1 cellular context compared by ENCODE assay signal in the genomic region with DNA sequence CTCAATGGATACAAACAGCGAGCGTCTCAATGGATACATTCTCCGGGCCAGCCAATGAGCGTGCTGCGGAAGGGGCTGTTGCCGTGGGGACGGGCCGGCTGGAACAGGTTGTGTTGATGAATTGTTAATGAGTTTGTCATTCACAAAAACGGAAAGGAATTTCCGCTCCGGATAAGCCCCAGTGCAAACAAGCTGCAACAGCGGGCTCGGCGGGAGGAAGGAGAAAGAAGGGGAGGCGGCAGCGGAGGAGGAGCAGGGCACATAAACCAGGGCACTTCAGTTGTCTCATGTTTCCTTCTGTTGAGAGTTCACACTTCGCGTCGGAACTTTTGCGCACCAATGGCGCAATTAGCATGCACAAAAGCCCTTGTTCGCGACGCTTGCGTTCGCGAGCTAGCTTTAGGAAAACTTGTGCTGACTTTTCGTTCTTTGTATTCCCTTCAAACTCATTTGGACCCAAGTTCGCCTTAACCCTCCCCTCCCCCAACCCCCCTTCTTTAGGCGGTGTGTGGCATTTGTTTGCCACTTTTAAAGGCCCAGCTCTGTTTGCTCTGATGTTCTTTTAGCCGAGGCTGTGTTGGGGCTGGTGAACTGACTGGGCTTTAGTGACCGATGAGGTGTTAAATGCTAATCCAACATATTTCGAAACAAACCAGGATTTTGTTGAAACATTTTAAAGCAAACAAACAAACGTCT.
TF ChIP-seq lines count a peak whose summit lies in the region.

A gene with protein sequence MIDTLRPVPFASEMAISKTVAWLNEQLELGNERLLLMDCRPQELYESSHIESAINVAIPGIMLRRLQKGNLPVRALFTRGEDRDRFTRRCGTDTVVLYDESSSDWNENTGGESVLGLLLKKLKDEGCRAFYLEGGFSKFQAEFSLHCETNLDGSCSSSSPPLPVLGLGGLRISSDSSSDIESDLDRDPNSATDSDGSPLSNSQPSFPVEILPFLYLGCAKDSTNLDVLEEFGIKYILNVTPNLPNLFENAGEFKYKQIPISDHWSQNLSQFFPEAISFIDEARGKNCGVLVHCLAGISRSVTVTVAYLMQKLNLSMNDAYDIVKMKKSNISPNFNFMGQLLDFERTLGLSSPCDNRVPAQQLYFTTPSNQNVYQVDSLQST (minus strand): TSS at position 10 of the 696 bp plus-strand sequence. CDS start 462 bp downstream, outside the sequence.

TF ChIP-seq in HEK293, 187 proteins besides CTCF, POLR2A, EP300 and RAD21 (continued from another document and continues in another):
- TF ChIP-seq OVOL3 (tag by site-specific recombination; IDR thresholded peaks at IDR 0.05) (peak; percentile 60; the same call in 1 of the 2 replicates), ZNF140 (tag by site-specific recombination; IDR thresholded peaks at IDR 0.05) (no peak), ZNF121 (tag by site-specific recombination; IDR thresholded peaks at IDR 0.05) (peak; percentile 67; the same call in 1 of the 2 replicates), ZNF610 (tag by site-specific recombination; IDR thresholded peaks at IDR 0.05; ENCODE audit: borderline replicate concordance) (peak; percentile 91), KLF9 (tag by site-specific recombination; IDR thresholded peaks at IDR 0.05; ENCODE audit: low read depth) (peak; percentile 68; the same call in 1 of the 2 replicates), ZNF48 (tag by site-specific recombination; IDR thresholded peaks at IDR 0.05) (no peak), ZNF433 (tag by site-specific recombination; IDR thresholded peaks at IDR 0.05; ENCODE audit: low read depth) (no peak), ZNF571 (tag by site-specific recombination; IDR thresholded peaks at IDR 0.05) (no peak), ZFHX2 (tag by site-specific recombination; conservative IDR thresholded peaks at IDR 0.05) (peak; percentile 87), ZNF596 (tag by site-specific recombination; IDR thresholded peaks at IDR 0.05) (peak; percentile 45; the same call in 1 of the 2 replicates), ZNF416 (tag by site-specific recombination; IDR thresholded peaks at IDR 0.05) (no peak), GFI1B (tag by site-specific recombination; IDR thresholded peaks at IDR 0.05) (peak; percentile 88), ZNF747 (tag by site-specific recombination; IDR thresholded peaks at IDR 0.05) (no peak), YY1 (tag by site-specific recombination; IDR thresholded peaks at IDR 0.05) (peak; percentile 30; the same call in 1 of the 2 replicates), ZFP3 (tag by site-specific recombination; IDR thresholded peaks at IDR 0.05; ENCODE audit: low read depth) (no peak), ZNF114 (tag by site-specific recombination; IDR thresholded peaks at IDR 0.05) (no peak), EGR2 (tag by site-specific recombination; IDR thresholded peaks at IDR 0.05; ENCODE audit: low read depth) (peak; percentile 86), ZNF548 (tag by site-specific recombination; IDR thresholded peaks at IDR 0.05) (no peak), SP3 (tag by site-specific recombination; IDR thresholded peaks at IDR 0.05) (peak; percentile 74), KLF8 (tag by site-specific recombination; IDR thresholded peaks at IDR 0.05) (peak; percentile 96), ZNF585B (tag by site-specific recombination; IDR thresholded peaks at IDR 0.05) (no peak), ZNF558 (tag by site-specific recombination; IDR thresholded peaks at IDR 0.05) (peak; percentile 58), ZNF239 (tag by site-specific recombination; IDR thresholded peaks at IDR 0.05) (no peak)
- TF ChIP-seq, protein P1, sequence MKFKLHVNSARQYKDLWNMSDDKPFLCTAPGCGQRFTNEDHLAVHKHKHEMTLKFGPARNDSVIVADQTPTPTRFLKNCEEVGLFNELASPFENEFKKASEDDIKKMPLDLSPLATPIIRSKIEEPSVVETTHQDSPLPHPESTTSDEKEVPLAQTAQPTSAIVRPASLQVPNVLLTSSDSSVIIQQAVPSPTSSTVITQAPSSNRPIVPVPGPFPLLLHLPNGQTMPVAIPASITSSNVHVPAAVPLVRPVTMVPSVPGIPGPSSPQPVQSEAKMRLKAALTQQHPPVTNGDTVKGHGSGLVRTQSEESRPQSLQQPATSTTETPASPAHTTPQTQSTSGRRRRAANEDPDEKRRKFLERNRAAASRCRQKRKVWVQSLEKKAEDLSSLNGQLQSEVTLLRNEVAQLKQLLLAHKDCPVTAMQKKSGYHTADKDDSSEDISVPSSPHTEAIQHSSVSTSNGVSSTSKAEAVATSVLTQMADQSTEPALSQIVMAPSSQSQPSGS (tag by site-specific recombination; IDR thresholded peaks at IDR 0.05; ENCODE audit: low read depth) = peak; percentile 7; the same call in 1 of the 2 replicates
- TF ChIP-seq, protein P2, sequence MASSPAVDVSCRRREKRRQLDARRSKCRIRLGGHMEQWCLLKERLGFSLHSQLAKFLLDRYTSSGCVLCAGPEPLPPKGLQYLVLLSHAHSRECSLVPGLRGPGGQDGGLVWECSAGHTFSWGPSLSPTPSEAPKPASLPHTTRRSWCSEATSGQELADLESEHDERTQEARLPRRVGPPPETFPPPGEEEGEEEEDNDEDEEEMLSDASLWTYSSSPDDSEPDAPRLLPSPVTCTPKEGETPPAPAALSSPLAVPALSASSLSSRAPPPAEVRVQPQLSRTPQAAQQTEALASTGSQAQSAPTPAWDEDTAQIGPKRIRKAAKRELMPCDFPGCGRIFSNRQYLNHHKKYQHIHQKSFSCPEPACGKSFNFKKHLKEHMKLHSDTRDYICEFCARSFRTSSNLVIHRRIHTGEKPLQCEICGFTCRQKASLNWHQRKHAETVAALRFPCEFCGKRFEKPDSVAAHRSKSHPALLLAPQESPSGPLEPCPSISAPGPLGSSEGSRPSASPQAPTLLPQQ (tag by site-specific recombination; IDR thresholded peaks at IDR 0.05) = peak; percentile 86
- TF ChIP-seq, protein P3, sequence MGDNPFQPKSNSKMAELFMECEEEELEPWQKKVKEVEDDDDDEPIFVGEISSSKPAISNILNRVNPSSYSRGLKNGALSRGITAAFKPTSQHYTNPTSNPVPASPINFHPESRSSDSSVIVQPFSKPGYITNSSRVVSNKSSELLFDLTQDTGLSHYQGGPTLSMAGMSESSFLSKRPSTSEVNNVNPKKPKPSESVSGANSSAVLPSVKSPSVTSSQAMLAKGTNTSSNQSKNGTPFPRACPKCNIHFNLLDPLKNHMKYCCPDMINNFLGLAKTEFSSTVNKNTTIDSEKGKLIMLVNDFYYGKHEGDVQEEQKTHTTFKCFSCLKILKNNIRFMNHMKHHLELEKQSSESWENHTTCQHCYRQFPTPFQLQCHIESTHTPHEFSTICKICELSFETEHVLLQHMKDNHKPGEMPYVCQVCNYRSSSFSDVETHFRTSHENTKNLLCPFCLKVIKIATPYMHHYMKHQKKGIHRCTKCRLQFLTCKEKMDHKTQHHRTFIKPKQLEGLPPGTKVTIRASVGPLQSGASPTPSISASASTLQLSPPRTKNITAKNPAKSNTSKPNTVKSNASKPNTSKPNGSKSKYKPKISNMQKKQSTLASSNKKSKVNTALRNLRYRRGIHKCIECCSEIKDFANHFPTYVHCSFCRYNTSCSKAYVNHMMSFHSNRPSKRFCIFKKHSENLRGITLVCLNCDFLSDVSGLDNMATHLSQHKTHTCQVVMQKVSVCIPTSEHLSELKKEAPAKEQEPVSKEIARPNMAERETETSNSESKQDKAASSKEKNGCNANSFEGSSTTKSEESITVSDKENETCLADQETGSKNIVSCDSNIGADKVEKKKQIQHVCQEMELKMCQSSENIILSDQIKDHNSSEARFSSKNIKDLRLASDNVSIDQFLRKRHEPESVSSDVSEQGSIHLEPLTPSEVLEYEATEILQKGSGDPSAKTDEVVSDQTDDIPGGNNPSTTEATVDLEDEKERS (tag by site-specific recombination; IDR thresholded peaks at IDR 0.05) = no peak; the same call in 1 of the 2 replicates
- TF ChIP-seq, protein P4, sequence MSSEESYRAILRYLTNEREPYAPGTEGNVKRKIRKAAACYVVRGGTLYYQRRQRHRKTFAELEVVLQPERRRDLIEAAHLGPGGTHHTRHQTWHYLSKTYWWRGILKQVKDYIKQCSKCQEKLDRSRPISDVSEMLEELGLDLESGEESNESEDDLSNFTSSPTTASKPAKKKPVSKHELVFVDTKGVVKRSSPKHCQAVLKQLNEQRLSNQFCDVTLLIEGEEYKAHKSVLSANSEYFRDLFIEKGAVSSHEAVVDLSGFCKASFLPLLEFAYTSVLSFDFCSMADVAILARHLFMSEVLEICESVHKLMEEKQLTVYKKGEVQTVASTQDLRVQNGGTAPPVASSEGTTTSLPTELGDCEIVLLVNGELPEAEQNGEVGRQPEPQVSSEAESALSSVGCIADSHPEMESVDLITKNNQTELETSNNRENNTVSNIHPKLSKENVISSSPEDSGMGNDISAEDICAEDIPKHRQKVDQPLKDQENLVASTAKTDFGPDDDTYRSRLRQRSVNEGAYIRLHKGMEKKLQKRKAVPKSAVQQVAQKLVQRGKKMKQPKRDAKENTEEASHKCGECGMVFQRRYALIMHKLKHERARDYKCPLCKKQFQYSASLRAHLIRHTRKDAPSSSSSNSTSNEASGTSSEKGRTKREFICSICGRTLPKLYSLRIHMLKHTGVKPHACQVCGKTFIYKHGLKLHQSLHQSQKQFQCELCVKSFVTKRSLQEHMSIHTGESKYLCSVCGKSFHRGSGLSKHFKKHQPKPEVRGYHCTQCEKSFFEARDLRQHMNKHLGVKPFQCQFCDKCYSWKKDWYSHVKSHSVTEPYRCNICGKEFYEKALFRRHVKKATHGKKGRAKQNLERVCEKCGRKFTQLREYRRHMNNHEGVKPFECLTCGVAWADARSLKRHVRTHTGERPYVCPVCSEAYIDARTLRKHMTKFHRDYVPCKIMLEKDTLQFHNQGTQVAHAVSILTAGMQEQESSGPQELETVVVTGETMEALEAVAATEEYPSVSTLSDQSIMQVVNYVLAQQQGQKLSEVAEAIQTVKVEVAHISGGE (tag by site-specific recombination; conservative IDR thresholded peaks at IDR 0.05; ENCODE audit: low read depth) = peak; percentile 90
- TF ChIP-seq, protein P5, sequence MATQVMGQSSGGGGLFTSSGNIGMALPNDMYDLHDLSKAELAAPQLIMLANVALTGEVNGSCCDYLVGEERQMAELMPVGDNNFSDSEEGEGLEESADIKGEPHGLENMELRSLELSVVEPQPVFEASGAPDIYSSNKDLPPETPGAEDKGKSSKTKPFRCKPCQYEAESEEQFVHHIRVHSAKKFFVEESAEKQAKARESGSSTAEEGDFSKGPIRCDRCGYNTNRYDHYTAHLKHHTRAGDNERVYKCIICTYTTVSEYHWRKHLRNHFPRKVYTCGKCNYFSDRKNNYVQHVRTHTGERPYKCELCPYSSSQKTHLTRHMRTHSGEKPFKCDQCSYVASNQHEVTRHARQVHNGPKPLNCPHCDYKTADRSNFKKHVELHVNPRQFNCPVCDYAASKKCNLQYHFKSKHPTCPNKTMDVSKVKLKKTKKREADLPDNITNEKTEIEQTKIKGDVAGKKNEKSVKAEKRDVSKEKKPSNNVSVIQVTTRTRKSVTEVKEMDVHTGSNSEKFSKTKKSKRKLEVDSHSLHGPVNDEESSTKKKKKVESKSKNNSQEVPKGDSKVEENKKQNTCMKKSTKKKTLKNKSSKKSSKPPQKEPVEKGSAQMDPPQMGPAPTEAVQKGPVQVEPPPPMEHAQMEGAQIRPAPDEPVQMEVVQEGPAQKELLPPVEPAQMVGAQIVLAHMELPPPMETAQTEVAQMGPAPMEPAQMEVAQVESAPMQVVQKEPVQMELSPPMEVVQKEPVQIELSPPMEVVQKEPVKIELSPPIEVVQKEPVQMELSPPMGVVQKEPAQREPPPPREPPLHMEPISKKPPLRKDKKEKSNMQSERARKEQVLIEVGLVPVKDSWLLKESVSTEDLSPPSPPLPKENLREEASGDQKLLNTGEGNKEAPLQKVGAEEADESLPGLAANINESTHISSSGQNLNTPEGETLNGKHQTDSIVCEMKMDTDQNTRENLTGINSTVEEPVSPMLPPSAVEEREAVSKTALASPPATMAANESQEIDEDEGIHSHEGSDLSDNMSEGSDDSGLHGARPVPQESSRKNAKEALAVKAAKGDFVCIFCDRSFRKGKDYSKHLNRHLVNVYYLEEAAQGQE (tag by site-specific recombination; IDR thresholded peaks at IDR 0.05) = peak; percentile 45; the same call in 1 of the 2 replicates
- TF ChIP-seq, protein P6, sequence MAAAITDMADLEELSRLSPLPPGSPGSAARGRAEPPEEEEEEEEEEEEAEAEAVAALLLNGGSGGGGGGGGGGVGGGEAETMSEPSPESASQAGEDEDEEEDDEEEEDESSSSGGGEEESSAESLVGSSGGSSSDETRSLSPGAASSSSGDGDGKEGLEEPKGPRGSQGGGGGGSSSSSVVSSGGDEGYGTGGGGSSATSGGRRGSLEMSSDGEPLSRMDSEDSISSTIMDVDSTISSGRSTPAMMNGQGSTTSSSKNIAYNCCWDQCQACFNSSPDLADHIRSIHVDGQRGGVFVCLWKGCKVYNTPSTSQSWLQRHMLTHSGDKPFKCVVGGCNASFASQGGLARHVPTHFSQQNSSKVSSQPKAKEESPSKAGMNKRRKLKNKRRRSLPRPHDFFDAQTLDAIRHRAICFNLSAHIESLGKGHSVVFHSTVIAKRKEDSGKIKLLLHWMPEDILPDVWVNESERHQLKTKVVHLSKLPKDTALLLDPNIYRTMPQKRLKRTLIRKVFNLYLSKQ (tag by site-specific recombination; IDR thresholded peaks at IDR 0.05; ENCODE audit: borderline replicate concordance) = no peak
- TF ChIP-seq, protein P7, sequence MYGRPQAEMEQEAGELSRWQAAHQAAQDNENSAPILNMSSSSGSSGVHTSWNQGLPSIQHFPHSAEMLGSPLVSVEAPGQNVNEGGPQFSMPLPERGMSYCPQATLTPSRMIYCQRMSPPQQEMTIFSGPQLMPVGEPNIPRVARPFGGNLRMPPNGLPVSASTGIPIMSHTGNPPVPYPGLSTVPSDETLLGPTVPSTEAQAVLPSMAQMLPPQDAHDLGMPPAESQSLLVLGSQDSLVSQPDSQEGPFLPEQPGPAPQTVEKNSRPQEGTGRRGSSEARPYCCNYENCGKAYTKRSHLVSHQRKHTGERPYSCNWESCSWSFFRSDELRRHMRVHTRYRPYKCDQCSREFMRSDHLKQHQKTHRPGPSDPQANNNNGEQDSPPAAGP (tag by site-specific recombination; IDR thresholded peaks at IDR 0.05) = peak; percentile 98
- TF ChIP-seq, protein P8, sequence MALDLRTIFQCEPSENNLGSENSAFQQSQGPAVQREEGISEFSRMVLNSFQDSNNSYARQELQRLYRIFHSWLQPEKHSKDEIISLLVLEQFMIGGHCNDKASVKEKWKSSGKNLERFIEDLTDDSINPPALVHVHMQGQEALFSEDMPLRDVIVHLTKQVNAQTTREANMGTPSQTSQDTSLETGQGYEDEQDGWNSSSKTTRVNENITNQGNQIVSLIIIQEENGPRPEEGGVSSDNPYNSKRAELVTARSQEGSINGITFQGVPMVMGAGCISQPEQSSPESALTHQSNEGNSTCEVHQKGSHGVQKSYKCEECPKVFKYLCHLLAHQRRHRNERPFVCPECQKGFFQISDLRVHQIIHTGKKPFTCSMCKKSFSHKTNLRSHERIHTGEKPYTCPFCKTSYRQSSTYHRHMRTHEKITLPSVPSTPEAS (tag by site-specific recombination; IDR thresholded peaks at IDR 0.05) = peak; percentile 6; the same call in 1 of the 2 replicates
- TF ChIP-seq, protein P9, sequence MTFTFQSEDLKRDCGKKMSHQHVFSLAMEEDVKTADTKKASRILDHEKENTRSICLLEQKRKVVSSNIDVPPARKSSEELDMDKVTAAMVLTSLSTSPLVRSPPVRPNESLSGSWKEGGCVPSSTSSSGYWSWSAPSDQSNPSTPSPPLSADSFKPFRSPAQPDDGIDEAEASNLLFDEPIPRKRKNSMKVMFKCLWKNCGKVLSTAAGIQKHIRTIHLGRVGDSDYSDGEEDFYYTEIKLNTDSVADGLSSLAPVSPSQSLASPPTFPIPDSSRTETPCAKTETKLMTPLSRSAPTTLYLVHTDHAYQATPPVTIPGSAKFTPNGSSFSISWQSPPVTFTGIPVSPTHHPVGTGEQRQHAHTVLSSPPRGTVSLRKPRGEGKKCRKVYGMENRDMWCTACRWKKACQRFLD (tag by site-specific recombination; IDR thresholded peaks at IDR 0.05) = no peak
